17 cellular contexts compared by ENCODE assay signal in the genomic region with DNA sequence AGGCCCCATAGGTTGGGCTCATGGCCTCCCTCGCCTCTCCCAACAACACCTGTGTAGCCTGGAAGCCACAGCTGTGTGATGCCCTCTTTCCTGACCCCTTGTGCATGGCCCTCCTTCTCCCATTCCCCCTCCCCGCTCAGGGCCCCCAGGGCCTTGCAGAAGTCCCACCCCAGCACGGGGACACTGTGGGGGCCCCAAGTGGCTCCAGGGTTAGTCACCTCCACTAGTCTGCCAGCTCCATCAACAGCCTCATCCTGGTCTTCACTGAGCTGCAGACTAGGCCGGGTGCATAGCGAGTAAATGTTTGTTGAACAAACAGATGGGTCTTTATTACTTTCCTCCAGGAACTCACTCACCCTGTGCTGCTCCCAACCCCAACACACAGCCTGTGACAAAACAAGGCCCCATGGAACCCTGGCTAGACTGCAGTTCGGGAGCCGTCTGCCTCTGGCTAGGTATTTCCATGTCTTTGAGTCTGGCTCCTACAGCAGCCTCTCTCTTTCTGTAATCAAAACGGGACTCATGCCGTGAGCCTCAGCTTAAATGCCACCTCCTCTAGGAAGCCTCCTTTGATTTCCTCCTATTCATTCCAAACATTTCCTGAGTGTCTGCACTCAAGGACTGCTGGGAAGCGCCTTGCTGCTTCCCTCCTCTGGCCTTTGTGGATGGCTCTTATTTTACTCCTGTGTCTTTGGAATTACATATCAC.
DNase-seq lines count a peak whose midpoint lies in the region; ATAC-seq, FAIRE-seq and TF ChIP-seq lines count a peak whose summit lies in the region.
"Had no signal": no experiment of that assay in that cellular context is flagged by ENCODE, and none has a peak within 500 bp of the region (broad histone marks: within the 10 kb centered on the region; RNA-seq: fewer than 3 reads in every experiment).

No MANE protein-coding gene starts in this region.

- peak; percentile 47 for DNase-seq in ELF-1 (ENCODE audit: low read depth, low spot score)
- DNase-seq in NCI-H345 treated with DMSO at 0.1 percent for 48 hours (lab: John Stamatoyannopoulos, UW; ENCODE audit: unreplicated experiment), result peak; percentile 9
- DNase-seq in sigmoid colon, result peak; percentile 42
- no peak for DNase-seq in GM03348 (ENCODE audit: low spot score)
- no peak for DNase-seq in foreskin keratinocyte
- DNase-seq in GM12891 (ENCODE audit: insufficient read length, low spot score), result no peak
- DNase-seq in GM13977 (ENCODE audit: low spot score), result no peak
- DNase-seq: activated CD4-positive, alpha-beta T cell treated with anti-CD3 and anti-CD28 coated beads for 36 hours; activated naive CD8-positive, alpha-beta T cell treated with anti-CD3 and anti-CD28 coated beads, Interleukin-2, amount 50 U/mL, for 24 hours; activated T-cell treated with anti-CD3 and anti-CD28 coated beads, Interleukin-2, amount 50 U/mL, for 1 hour; cerebellar nuclear complex; erythroblast; left lung; NCI-H187; PC-9; T-helper 1 cell had no signal

- H3K27ac ChIP-seq in sigmoid colon, result no peak overlapping the region
- H3K27ac ChIP-seq in foreskin keratinocyte, result no peak overlapping the region
- H3K27ac ChIP-seq: left lung, PC-9 had no signal

- H3K27me3 ChIP-seq in sigmoid colon (no peaks in the 10 kb centered on the region), foreskin keratinocyte (peaks cover 4% of the 10 kb centered on the region)
- H3K27me3 ChIP-seq: left lung had no signal

- H3K4me3 ChIP-seq in sigmoid colon, result no peak overlapping the region
- H3K4me3 ChIP-seq: left lung, PC-9 had no signal

- H3K9me3 ChIP-seq in sigmoid colon, result no peaks in the 10 kb centered on the region
- H3K9me3 ChIP-seq: left lung had no signal

- TF ChIP-seq CTCF in sigmoid colon (IDR thresholded peaks at IDR 0.05) (no peak), foreskin keratinocyte (conservative IDR thresholded peaks at IDR 0.05) (no peak), GM13977 (IDR thresholded peaks at IDR 0.05; ENCODE audit: extremely low read depth, insufficient read depth, missing control alignments) (no peak)

- WGBS in sigmoid colon, 2 donors, result 31 to 71% methylated on average over 10 of the region's 10 CpGs

- intact Hi-C loops in dendritic cell treated with granulocyte-macrophage colony-stimulating factor and Interleukin-4, amounts not matched to agents 40 ng/mL and 50 ng/mL, for 4 days (cut with micrococcal nuclease), result no loop called here
- intact Hi-C loops in sigmoid colon (cut with DNase I), result no loop called here

- in situ Hi-C loops in GM13977 (cut with MboI; ENCODE audit: low pct_unique_long_range_greater_than_20kb, low sequenced_read_pairs, unreplicated experiment), result no loop called here

- no peak overlapping the region for H3K4me3 Mint-ChIP-seq in dendritic cell treated with granulocyte-macrophage colony-stimulating factor and Interleukin-4, amounts not matched to agents 40 ng/mL and 50 ng/mL, for 4 days
- H3K4me3 Mint-ChIP-seq: activated CD4-positive, alpha-beta T cell treated with anti-CD3 and anti-CD28 coated beads for 36 hours; activated naive CD8-positive, alpha-beta T cell treated with anti-CD3 and anti-CD28 coated beads, Interleukin-2, amount 50 U/mL, for 24 hours had no signal

- no peak for FAIRE-seq in GM12891 (lab: Jason Lieb, UNC)

- no peaks in the 10 kb centered on the region for H3K36me3 ChIP-seq in sigmoid colon
- H3K36me3 ChIP-seq: left lung had no signal

- no peak for TF ChIP-seq EP300 in sigmoid colon (IDR thresholded peaks at IDR 0.05)

- H3K4me1 ChIP-seq in sigmoid colon (no peaks in the 10 kb centered on the region), foreskin keratinocyte (no peaks in the 10 kb centered on the region)

- TF ChIP-seq POLR2A in sigmoid colon (IDR thresholded peaks at IDR 0.05), result no peak
- no peak for TF ChIP-seq POLR2A in GM12891 (IDR thresholded peaks at IDR 0.05; ENCODE audit: low read depth, low read length)

- peak overlapping the region; percentile 28 for H3K27ac Mint-ChIP-seq in dendritic cell treated with granulocyte-macrophage colony-stimulating factor and Interleukin-4, amounts not matched to agents 40 ng/mL and 50 ng/mL, for 4 days
- H3K27ac Mint-ChIP-seq: activated CD4-positive, alpha-beta T cell treated with anti-CD3 and anti-CD28 coated beads for 36 hours; activated naive CD8-positive, alpha-beta T cell treated with anti-CD3 and anti-CD28 coated beads, Interleukin-2, amount 50 U/mL, for 24 hours had no signal

- no peaks in the 10 kb centered on the region for H3K9me3 Mint-ChIP-seq in dendritic cell treated with granulocyte-macrophage colony-stimulating factor and Interleukin-4, amounts not matched to agents 40 ng/mL and 50 ng/mL, for 4 days
- H3K9me3 Mint-ChIP-seq: activated naive CD8-positive, alpha-beta T cell treated with anti-CD3 and anti-CD28 coated beads, Interleukin-2, amount 50 U/mL, for 24 hours had no signal

- H3K4me1 Mint-ChIP-seq in dendritic cell treated with granulocyte-macrophage colony-stimulating factor and Interleukin-4, amounts not matched to agents 40 ng/mL and 50 ng/mL, for 4 days (ENCODE audit: low read depth), result peaks cover 57% of the 10 kb centered on the region

- H3K36me3 Mint-ChIP-seq in dendritic cell treated with granulocyte-macrophage colony-stimulating factor and Interleukin-4, amounts not matched to agents 40 ng/mL and 50 ng/mL, for 4 days (ENCODE audit: low read depth), result no peaks in the 10 kb centered on the region

- peaks cover 25% of the 10 kb centered on the region for H3K27me3 Mint-ChIP-seq in dendritic cell treated with granulocyte-macrophage colony-stimulating factor and Interleukin-4, amounts not matched to agents 40 ng/mL and 50 ng/mL, for 4 days

- ATAC-seq in foreskin keratinocyte, result no peak
- ATAC-seq: activated CD4-positive, alpha-beta T cell treated with anti-CD3 and anti-CD28 coated beads for 36 hours; activated naive CD8-positive, alpha-beta T cell treated with anti-CD3 and anti-CD28 coated beads, Interleukin-2, amount 50 U/mL, for 24 hours; left lung had no signal

TF ChIP-seq in GM12891, 5 proteins besides CTCF, POLR2A, EP300 and RAD21:
- TF ChIP-seq SPI1 (IDR thresholded peaks at IDR 0.05; ENCODE audit: low read depth, low read length), result no peak
- no peak for TF ChIP-seq POLR2AphosphoS5 (IDR thresholded peaks at IDR 0.05; ENCODE audit: low read depth, low read length)
- no peak for TF ChIP-seq TAF1 (IDR thresholded peaks at IDR 0.05; ENCODE audit: low read depth, low read length)
- TF ChIP-seq PAX5 (IDR thresholded peaks at IDR 0.05; ENCODE audit: insufficient read depth, low read length, severe bottlenecking), result no peak
- no peak for TF ChIP-seq POU2F2 (IDR thresholded peaks at IDR 0.05; ENCODE audit: low read depth, low read length)

Comparison
In these comparisons a context has a peak if more than half of its experiments do, and no peak if none do; other contexts are left out.
1. DNase-seq: peak in ELF-1 (single experiment), NCI-H345 treated with DMSO at 0.1 percent for 48 hours (single experiment) and sigmoid colon (single experiment); none in GM03348 (single experiment), foreskin keratinocyte (0 of 2), GM12891 (single experiment) and GM13977 (single experiment).